ENCODE assay signal across 10 cellular contexts in genomic region chr19:53878786-53879144, GRCh38. TPM values are rescaled to one million over a fixed set of nuclear protein-coding genes. Genes with fewer than 3 reads are reported as not detected.
A peak's percentile ranks its signal among the peaks of the same experiment; 100 is the strongest.
DNase-seq lines count a peak whose midpoint lies in the region; ATAC-seq, FAIRE-seq and TF ChIP-seq lines count a peak whose summit lies in the region.
"Had no signal": no experiment of that assay in that cellular context is flagged by ENCODE, and none has a peak within 500 bp of the region (broad histone marks: within the 10 kb centered on the region; RNA-seq: fewer than 3 reads in every experiment).

No MANE protein-coding gene starts in this region.

- no peak for FAIRE-seq in astrocyte (lab: Jason Lieb, UNC)
- FAIRE-seq in HepG2 (lab: Jason Lieb, UNC), result no peak

- intact Hi-C loops in HepG2 (cut with micrococcal nuclease; ENCODE audit: unreplicated experiment), result loop anchor here (1.0 kb wide), 1 partner anchor 9 kb away; no protein-coding TSS in a partner anchor

- DNase-seq in HFFc6, result peak; percentile 51
- no peak for DNase-seq in astrocyte (ENCODE audit: low read depth)
- no peak for DNase-seq in HepG2 (ENCODE audit: low spot score)
- DNase-seq in substantia nigra (lab: John Stamatoyannopoulos, UW), result no peak
- DNase-seq in DMS 273 treated with DMSO at 0.1 percent for 48 hours (lab: John Stamatoyannopoulos, UW), result no peak
- no peak for DNase-seq in hypothalamus (lab: John Stamatoyannopoulos, UW)

- TF ChIP-seq EP300 in HepG2 (IDR thresholded peaks at IDR 0.05; ENCODE audit: low read depth in 2 of 2, low read length in 2 of 2), result no peak
- TF ChIP-seq EP300 in HepG2 (CRISPR knock-in tag; IDR thresholded peaks at IDR 0.05; ENCODE audit: borderline replicate concordance), result no peak

- H3K4me2 ChIP-seq in astrocyte (ENCODE audit: low read length) (peak overlapping the region; percentile 92), HepG2 (ENCODE audit: low read depth, low read length) (peak overlapping the region; percentile 99)

- no TSS peak for BruUV-seq in HepG2 (replicated peaks; lab: Mats Ljungman, UMichigan)

- H3K36me3 Mint-ChIP-seq in HFFc6 (ENCODE audit: low read depth) (peaks cover 32% of the 10 kb centered on the region), astrocyte (ENCODE audit: low read depth, unreplicated experiment) (peaks cover 17% of the 10 kb centered on the region)
- peaks cover 31% of the 10 kb centered on the region for H3K36me3 Mint-ChIP-seq in activated T-helper 17 cell treated with anti-CD3 and anti-CD28 coated beads, Interleukin-2, amount 50 U/mL, for 72 hours (ENCODE audit: low read depth)

- H3K27ac ChIP-seq in astrocyte (ENCODE audit: low read depth, low read length), result no peak overlapping the region
- H3K27ac ChIP-seq in HepG2 (ENCODE audit: extremely low read length, insufficient read depth, low read length), result no peak overlapping the region
- peak overlapping the region; percentile 61 for H3K27ac ChIP-seq in substantia nigra (ENCODE audit: low read depth, low read length, poor library complexity, severe bottlenecking)

- H4K20me1 ChIP-seq in astrocyte (ENCODE audit: insufficient read depth, low read length), result peaks cover 34% of the 10 kb centered on the region
- peaks cover 4% of the 10 kb centered on the region for H4K20me1 ChIP-seq in HepG2 (ENCODE audit: insufficient read depth, low read length)

- H3K4me3 Mint-ChIP-seq in HFFc6 (no peak overlapping the region), astrocyte (ENCODE audit: unreplicated experiment) (no peak overlapping the region)
- H3K4me3 Mint-ChIP-seq in activated T-helper 17 cell treated with anti-CD3 and anti-CD28 coated beads, Interleukin-2, amount 50 U/mL, for 72 hours, result no peak overlapping the region
- H3K4me3 Mint-ChIP-seq: activated naive CD8-positive, alpha-beta T cell treated with anti-CD3 and anti-CD28 coated beads, Interleukin-2, amount 10 ng/mL, durations not matched to agents 7 days and 5 days had no signal

- peak; percentile 11 for ATAC-seq in HepG2
- no peak for ATAC-seq in activated T-helper 17 cell treated with anti-CD3 and anti-CD28 coated beads, Interleukin-2, amount 50 U/mL, for 72 hours (replicated peaks)

- peaks cover 7% of the 10 kb centered on the region for H3K36me3 ChIP-seq in astrocyte (ENCODE audit: insufficient read depth, low read length)
- peaks cover 5 to 15% of the 10 kb centered on the region in 2 experiments; a peak in 3 of 5 replicates for H3K36me3 ChIP-seq in HepG2 (replicated peaks in 1 of 2; ENCODE audit: control insufficient read depth in 1 of 2, insufficient read depth in 2 of 2, low read length in 2 of 2)

- POLR2A ChIA-PET in HepG2 (lab: Yijun Ruan, JAX), result interaction anchor here (1.0 to 4.3 kb wide), 4 partner anchors 8 to 86 kb away, joined by 4 to 102 read pairs (median 7); partner anchors contain the start of gene MYADM

- H2AFZ ChIP-seq in astrocyte (ENCODE audit: low read depth, low read length), result peak overlapping the region; percentile 85
- peak overlapping the region; percentile 67 for H2AFZ ChIP-seq in HepG2 (ENCODE audit: low read length)

- no peak; a peak in 1 of 4 replicates for TF ChIP-seq POLR2A in HepG2 (IDR thresholded peaks at IDR 0.05; ENCODE audit: insufficient read depth in 1 of 2, low read depth in 2 of 2, low read length in 2 of 2)

- TF ChIP-seq CTCF in HFFc6 (IDR thresholded peaks at IDR 0.05), result no peak; the same call in 1 of the 2 replicates
- TF ChIP-seq CTCF in astrocyte (IDR thresholded peaks at IDR 0.05; ENCODE audit: insufficient read depth, low read depth, low read length), result no peak
- TF ChIP-seq CTCF in HepG2 (CRISPR knock-in tag; IDR thresholded peaks at IDR 0.05), result no peak

- H3K4me1 ChIP-seq in astrocyte (ENCODE audit: insufficient read depth, low read length) (peaks cover 15% of the 10 kb centered on the region), HepG2 (ENCODE audit: insufficient read depth, low read length) (peaks cover 30% of the 10 kb centered on the region)

- H3K27me3 Mint-ChIP-seq in HFFc6 (ENCODE audit: insufficient read depth), result peaks cover 36% of the 10 kb centered on the region
- peaks cover 8% of the 10 kb centered on the region for H3K27me3 Mint-ChIP-seq in astrocyte (ENCODE audit: low read depth, unreplicated experiment)
- H3K27me3 Mint-ChIP-seq in activated T-helper 17 cell treated with anti-CD3 and anti-CD28 coated beads, Interleukin-2, amount 50 U/mL, for 72 hours, result peaks cover 6% of the 10 kb centered on the region

- H3K9ac ChIP-seq in astrocyte (ENCODE audit: low read length), result peak overlapping the region; percentile 80
- H3K9ac ChIP-seq in HepG2 (ENCODE audit: insufficient read depth, low read depth, low read length), result peak overlapping the region; percentile 71

- H3K9me3 ChIP-seq in astrocyte (ENCODE audit: insufficient read depth, low read depth, low read length) (no peaks in the 10 kb centered on the region), HepG2 (ENCODE audit: low read length) (no peaks in the 10 kb centered on the region)

- H3K4me3 ChIP-seq in astrocyte (ENCODE audit: insufficient read depth, low read depth, low read length) (peak overlapping the region; percentile 65), HepG2 (replicated peaks in 1 of 3; ENCODE audit: insufficient read depth in 1 of 3, low read depth in 2 of 3, low read length in 3 of 3) (peak overlapping the region; percentile 64 to 84 (median 68))

- CTCF ChIA-PET in HepG2 (lab: Yijun Ruan, JAX; ENCODE audit: low intra/inter-chr PET ratio, low total read pairs), result interaction anchor here (1.5 kb wide), 1 partner anchor 37 kb away, joined by 3 read pairs; no protein-coding TSS in a partner anchor

- WGBS in HepG2 (ENCODE audit: low lambda C conversion rate), result 66% methylated on average over 12 of the region's 12 CpGs

- TF ChIP-seq RAD21 in HepG2 (CRISPR knock-in tag; IDR thresholded peaks at IDR 0.05), result no peak

- H3K4me1 Mint-ChIP-seq in HFFc6 (ENCODE audit: low read depth) (peaks cover 28% of the 10 kb centered on the region), astrocyte (ENCODE audit: low read depth, unreplicated experiment) (peaks cover 2% of the 10 kb centered on the region)
- peaks cover 24% of the 10 kb centered on the region for H3K4me1 Mint-ChIP-seq in activated T-helper 17 cell treated with anti-CD3 and anti-CD28 coated beads, Interleukin-2, amount 50 U/mL, for 72 hours

- H3K9me3 Mint-ChIP-seq in HFFc6, result no peaks in the 10 kb centered on the region; the same call in 1 of the 2 replicates
- no peaks in the 10 kb centered on the region for H3K9me3 Mint-ChIP-seq in astrocyte (ENCODE audit: unreplicated experiment)
- no peaks in the 10 kb centered on the region for H3K9me3 Mint-ChIP-seq in activated T-helper 17 cell treated with anti-CD3 and anti-CD28 coated beads, Interleukin-2, amount 50 U/mL, for 72 hours
- H3K9me3 Mint-ChIP-seq: activated naive CD8-positive, alpha-beta T cell treated with anti-CD3 and anti-CD28 coated beads, Interleukin-2, amount 10 ng/mL, durations not matched to agents 7 days and 5 days had no signal

- H3K79me2 ChIP-seq in astrocyte (ENCODE audit: insufficient read depth, low read length) (peaks cover 9% of the 10 kb centered on the region), HepG2 (ENCODE audit: insufficient read depth, low read length) (no peaks in the 10 kb centered on the region)

- in situ Hi-C loops in HepG2 (cut with HindIII; ENCODE audit: extremely low pct_ligation_motif_present, low pct_unique_long_range_greater_than_20kb), result no loop called here

- H3K27me3 ChIP-seq in astrocyte (ENCODE audit: insufficient read depth, low read length) (peaks cover 34% of the 10 kb centered on the region), HepG2 (ENCODE audit: control insufficient read depth in 1 of 2, insufficient read depth in 2 of 2, low read length in 2 of 2) (peaks cover 0 to 21% of the 10 kb centered on the region in 2 experiments; a peak in 3 of 5 replicates)

- H3K27ac Mint-ChIP-seq in HFFc6 (peak overlapping the region; percentile 66), astrocyte (ENCODE audit: unreplicated experiment) (peak overlapping the region; percentile 59)
- H3K27ac Mint-ChIP-seq in activated T-helper 17 cell treated with anti-CD3 and anti-CD28 coated beads, Interleukin-2, amount 50 U/mL, for 72 hours, result no peak overlapping the region
- H3K27ac Mint-ChIP-seq: activated naive CD8-positive, alpha-beta T cell treated with anti-CD3 and anti-CD28 coated beads, Interleukin-2, amount 10 ng/mL, durations not matched to agents 7 days and 5 days had no signal

RNA-seq across cellular contexts. Expression of gene PRKCG, which starts 3.2 kb away (rescaled TPM):
- under 1 TPM in 2 of 6 experiments, not detected in 4; 0.23 to 0.28 TPM for total RNA-seq in HFFc6 (2021; fragmentation: NEBNext Ultra II Directional; extraction: Animal tissue kit (Norgen Biotek cat#: 25700))
- 0.29 and 0.41 TPM in 2 replicates for total RNA-seq in astrocyte
- total RNA-seq in HepG2 (2016; rRNA removed; fragmentation: Illumina TruSeq; extraction: Trizol), result 0.02 TPM in 1 of 2 replicates, not detected in the other
- total RNA-seq in HepG2 (2016; cell fraction: cytosol; rRNA removed; fragmentation: Illumina TruSeq; extraction: Trizol; ENCODE audit: low read depth), result not detected in 2 replicates
- total RNA-seq in HepG2 (2016; cell fraction: insoluble cytoplasmic fraction; rRNA removed; fragmentation: Illumina TruSeq; extraction: Trizol), result not detected in 2 replicates
- not detected in 2 replicates for total RNA-seq in HepG2 (2016; cell fraction: membrane; rRNA removed; fragmentation: Illumina TruSeq; extraction: Trizol)
- not detected in 2 replicates for total RNA-seq in HepG2 (2016; cell fraction: nucleus; rRNA removed; fragmentation: Illumina TruSeq; extraction: Trizol)
- 0.03 and 0.04 TPM in 2 replicates for polyA plus RNA-seq in HepG2 (2011; rRNA removed)
- polyA plus RNA-seq in HepG2 (2011; cell fraction: cytosol; rRNA removed), result not detected in 2 replicates
- 0.24 and 0.68 TPM in 2 replicates for polyA plus RNA-seq in HepG2 (2011; cell fraction: nucleus; rRNA removed)
- polyA plus RNA-seq in HepG2 (2012), result 0.08 TPM in 1 of 2 replicates, not detected in the other
- polyA plus RNA-seq in HepG2 (2016; cell fraction: cytosol; fragmentation: Illumina TruSeq; extraction: Trizol; ENCODE audit: low read depth), result not detected in 2 replicates
- not detected in 2 replicates for polyA plus RNA-seq in HepG2 (2016; cell fraction: insoluble cytoplasmic fraction; fragmentation: Illumina TruSeq; extraction: Trizol; ENCODE audit: low read depth)
- not detected in 2 replicates for polyA plus RNA-seq in HepG2 (2016; cell fraction: membrane; fragmentation: Illumina TruSeq; extraction: Trizol; ENCODE audit: low read depth)
- 0.37 and 0.40 TPM in 2 replicates for polyA plus RNA-seq in HepG2 (2016; cell fraction: nucleus; fragmentation: Illumina TruSeq; extraction: Trizol; ENCODE audit: insufficient read depth, low read depth)
- 0.84 TPM in 1 of 2 replicates, not detected in the other for polyA minus RNA-seq in HepG2 (2011; rRNA and poly(A)+ RNA removed; ENCODE audit: low replicate concordance)
- not detected in 2 replicates for polyA minus RNA-seq in HepG2 (2011; cell fraction: cytosol; rRNA and poly(A)+ RNA removed)
- 0.13 TPM in 1 of 2 replicates, not detected in the other for polyA minus RNA-seq in HepG2 (2011; cell fraction: nucleus; rRNA and poly(A)+ RNA removed)
- not detected for total RNA-seq in activated T-helper 17 cell treated with anti-CD3 and anti-CD28 coated beads, Interleukin-2, amount 50 U/mL, for 72 hours
- total RNA-seq: activated naive CD8-positive, alpha-beta T cell treated with anti-CD3 and anti-CD28 coated beads, Interleukin-2, amount 10 ng/mL, durations not matched to agents 7 days and 5 days; myocyte; subcutaneous adipose tissue had no signal

RNA-seq across cellular contexts. Expression of gene MYADM, which starts 11.1 kb away (rescaled TPM):
- total RNA-seq in HFFc6 (2021; fragmentation: NEBNext Ultra II Directional; extraction: Animal tissue kit (Norgen Biotek cat#: 25700)), result 100 to 1,000 TPM; 304 to 350 (median 316) TPM
- total RNA-seq in astrocyte (221 and 246 TPM in 2 replicates), HepG2 (2016; rRNA removed; fragmentation: Illumina TruSeq; extraction: Trizol) (12.4 and 19.9 TPM in 2 replicates)
- 2.9 and 3.4 TPM in 2 replicates for total RNA-seq in HepG2 (2016; cell fraction: cytosol; rRNA removed; fragmentation: Illumina TruSeq; extraction: Trizol; ENCODE audit: low read depth)
- 8.1 and 17.3 TPM in 2 replicates for total RNA-seq in HepG2 (2016; cell fraction: insoluble cytoplasmic fraction; rRNA removed; fragmentation: Illumina TruSeq; extraction: Trizol)
- 10.9 and 11.2 TPM in 2 replicates for total RNA-seq in HepG2 (2016; cell fraction: membrane; rRNA removed; fragmentation: Illumina TruSeq; extraction: Trizol)
- total RNA-seq in HepG2 (2016; cell fraction: nucleus; rRNA removed; fragmentation: Illumina TruSeq; extraction: Trizol), result 19.9 and 23.5 TPM in 2 replicates
- 38.1 and 51.6 TPM in 2 replicates for polyA plus RNA-seq in HepG2 (2011; rRNA removed)
- polyA plus RNA-seq in HepG2 (2011; cell fraction: cytosol; rRNA removed), result 23.9 and 30.3 TPM in 2 replicates
- 51.4 and 66.0 TPM in 2 replicates for polyA plus RNA-seq in HepG2 (2011; cell fraction: nucleus; rRNA removed)
- polyA plus RNA-seq in HepG2 (2012), result 42.9 and 44.2 TPM in 2 replicates
- polyA plus RNA-seq in HepG2 (2016; cell fraction: cytosol; fragmentation: Illumina TruSeq; extraction: Trizol; ENCODE audit: low read depth), result 4.4 and 4.6 TPM in 2 replicates
- polyA plus RNA-seq in HepG2 (2016; cell fraction: insoluble cytoplasmic fraction; fragmentation: Illumina TruSeq; extraction: Trizol; ENCODE audit: low read depth), result 21.9 and 33.1 TPM in 2 replicates
- polyA plus RNA-seq in HepG2 (2016; cell fraction: membrane; fragmentation: Illumina TruSeq; extraction: Trizol; ENCODE audit: low read depth), result 11.8 and 14.0 TPM in 2 replicates
- polyA plus RNA-seq in HepG2 (2016; cell fraction: nucleus; fragmentation: Illumina TruSeq; extraction: Trizol; ENCODE audit: insufficient read depth, low read depth), result 72.7 and 73.9 TPM in 2 replicates
- polyA minus RNA-seq in HepG2 (2011; rRNA and poly(A)+ RNA removed; ENCODE audit: low replicate concordance), result 6.9 and 90.5 TPM in 2 replicates
- polyA minus RNA-seq in HepG2 (2011; cell fraction: cytosol; rRNA and poly(A)+ RNA removed), result 35.5 and 36.5 TPM in 2 replicates
- polyA minus RNA-seq in HepG2 (2011; cell fraction: nucleus; rRNA and poly(A)+ RNA removed), result 14.3 and 15.6 TPM in 2 replicates
- 10 to 100 TPM; 48.8 to 72.8 TPM for total RNA-seq in activated T-helper 17 cell treated with anti-CD3 and anti-CD28 coated beads, Interleukin-2, amount 50 U/mL, for 72 hours

RNA-seq across cellular contexts. Expression of gene CACNG7, which starts 30.3 kb away (rescaled TPM):
- 1 to 10 TPM in 1 of 6 experiments, under 1 TPM in 5; 0.38 to 1.2 (median 0.70) TPM for total RNA-seq in HFFc6 (2021; fragmentation: NEBNext Ultra II Directional; extraction: Animal tissue kit (Norgen Biotek cat#: 25700))
- total RNA-seq in astrocyte, result 3.5 and 4.4 TPM in 2 replicates
- not detected in 2 replicates for total RNA-seq in HepG2 (2016; rRNA removed; fragmentation: Illumina TruSeq; extraction: Trizol)
- total RNA-seq in HepG2 (2016; cell fraction: cytosol; rRNA removed; fragmentation: Illumina TruSeq; extraction: Trizol; ENCODE audit: low read depth), result not detected in 2 replicates
- total RNA-seq in HepG2 (2016; cell fraction: insoluble cytoplasmic fraction; rRNA removed; fragmentation: Illumina TruSeq; extraction: Trizol), result not detected in 2 replicates
- total RNA-seq in HepG2 (2016; cell fraction: membrane; rRNA removed; fragmentation: Illumina TruSeq; extraction: Trizol), result not detected in 2 replicates
- total RNA-seq in HepG2 (2016; cell fraction: nucleus; rRNA removed; fragmentation: Illumina TruSeq; extraction: Trizol), result not detected in 2 replicates
- polyA plus RNA-seq in HepG2 (2011; rRNA removed), result not detected in 2 replicates
- polyA plus RNA-seq in HepG2 (2011; cell fraction: cytosol; rRNA removed), result not detected in 2 replicates
- not detected in 2 replicates for polyA plus RNA-seq in HepG2 (2011; cell fraction: nucleus; rRNA removed)
- not detected in 2 replicates for polyA plus RNA-seq in HepG2 (2012)
- not detected in 2 replicates for polyA plus RNA-seq in HepG2 (2016; cell fraction: cytosol; fragmentation: Illumina TruSeq; extraction: Trizol; ENCODE audit: low read depth)
- polyA plus RNA-seq in HepG2 (2016; cell fraction: insoluble cytoplasmic fraction; fragmentation: Illumina TruSeq; extraction: Trizol; ENCODE audit: low read depth), result not detected in 2 replicates
- polyA plus RNA-seq in HepG2 (2016; cell fraction: membrane; fragmentation: Illumina TruSeq; extraction: Trizol; ENCODE audit: low read depth), result not detected in 2 replicates
- not detected in 2 replicates for polyA plus RNA-seq in HepG2 (2016; cell fraction: nucleus; fragmentation: Illumina TruSeq; extraction: Trizol; ENCODE audit: insufficient read depth, low read depth)
- polyA minus RNA-seq in HepG2 (2011; rRNA and poly(A)+ RNA removed; ENCODE audit: low replicate concordance), result not detected in 2 replicates
- not detected in 2 replicates for polyA minus RNA-seq in HepG2 (2011; cell fraction: cytosol; rRNA and poly(A)+ RNA removed)
- not detected in 2 replicates for polyA minus RNA-seq in HepG2 (2011; cell fraction: nucleus; rRNA and poly(A)+ RNA removed)
- total RNA-seq in activated T-helper 17 cell treated with anti-CD3 and anti-CD28 coated beads, Interleukin-2, amount 50 U/mL, for 72 hours, result not detected
- total RNA-seq: activated naive CD8-positive, alpha-beta T cell treated with anti-CD3 and anti-CD28 coated beads, Interleukin-2, amount 10 ng/mL, durations not matched to agents 7 days and 5 days; myocyte; subcutaneous adipose tissue had no signal

RNA-seq across cellular contexts. Expression of gene NLRP12, which starts 54.7 kb away (rescaled TPM):
- not detected for total RNA-seq in HFFc6 (2021; fragmentation: NEBNext Ultra II Directional; extraction: Animal tissue kit (Norgen Biotek cat#: 25700))
- not detected in 2 replicates for total RNA-seq in astrocyte
- total RNA-seq in HepG2 (2016; rRNA removed; fragmentation: Illumina TruSeq; extraction: Trizol), result 0.10 and 0.15 TPM in 2 replicates
- total RNA-seq in HepG2 (2016; cell fraction: cytosol; rRNA removed; fragmentation: Illumina TruSeq; extraction: Trizol; ENCODE audit: low read depth), result 0.09 TPM in 1 of 2 replicates, not detected in the other
- 0.04 and 0.10 TPM in 2 replicates for total RNA-seq in HepG2 (2016; cell fraction: insoluble cytoplasmic fraction; rRNA removed; fragmentation: Illumina TruSeq; extraction: Trizol)
- total RNA-seq in HepG2 (2016; cell fraction: membrane; rRNA removed; fragmentation: Illumina TruSeq; extraction: Trizol), result 0.07 TPM in 1 of 2 replicates, not detected in the other
- not detected in 2 replicates for total RNA-seq in HepG2 (2016; cell fraction: nucleus; rRNA removed; fragmentation: Illumina TruSeq; extraction: Trizol)
- polyA plus RNA-seq in HepG2 (2011; rRNA removed), result 0.20 and 0.21 TPM in 2 replicates
- 0.23 and 0.40 TPM in 2 replicates for polyA plus RNA-seq in HepG2 (2011; cell fraction: cytosol; rRNA removed)
- polyA plus RNA-seq in HepG2 (2011; cell fraction: nucleus; rRNA removed), result 0.07 and 0.08 TPM in 2 replicates
- polyA plus RNA-seq in HepG2 (2012), result 0.07 and 0.11 TPM in 2 replicates
- polyA plus RNA-seq in HepG2 (2016; cell fraction: cytosol; fragmentation: Illumina TruSeq; extraction: Trizol; ENCODE audit: low read depth), result 0.02 TPM in 1 of 2 replicates, not detected in the other
- polyA plus RNA-seq in HepG2 (2016; cell fraction: insoluble cytoplasmic fraction; fragmentation: Illumina TruSeq; extraction: Trizol; ENCODE audit: low read depth), result 0.11 and 0.13 TPM in 2 replicates
- 0.07 TPM in 1 of 2 replicates, not detected in the other for polyA plus RNA-seq in HepG2 (2016; cell fraction: membrane; fragmentation: Illumina TruSeq; extraction: Trizol; ENCODE audit: low read depth)
- 0.15 TPM in 1 of 2 replicates, not detected in the other for polyA plus RNA-seq in HepG2 (2016; cell fraction: nucleus; fragmentation: Illumina TruSeq; extraction: Trizol; ENCODE audit: insufficient read depth, low read depth)
- polyA minus RNA-seq in HepG2 (2011; rRNA and poly(A)+ RNA removed; ENCODE audit: low replicate concordance), result 0.24 TPM in 1 of 2 replicates, not detected in the other
- not detected in 2 replicates for polyA minus RNA-seq in HepG2 (2011; cell fraction: cytosol; rRNA and poly(A)+ RNA removed)
- 0.12 and 0.13 TPM in 2 replicates for polyA minus RNA-seq in HepG2 (2011; cell fraction: nucleus; rRNA and poly(A)+ RNA removed)
- not detected for total RNA-seq in activated T-helper 17 cell treated with anti-CD3 and anti-CD28 coated beads, Interleukin-2, amount 50 U/mL, for 72 hours
- total RNA-seq: activated naive CD8-positive, alpha-beta T cell treated with anti-CD3 and anti-CD28 coated beads, Interleukin-2, amount 10 ng/mL, durations not matched to agents 7 days and 5 days; myocyte had no signal
